9 cellular contexts compared by ENCODE assay signal in the genomic region with DNA sequence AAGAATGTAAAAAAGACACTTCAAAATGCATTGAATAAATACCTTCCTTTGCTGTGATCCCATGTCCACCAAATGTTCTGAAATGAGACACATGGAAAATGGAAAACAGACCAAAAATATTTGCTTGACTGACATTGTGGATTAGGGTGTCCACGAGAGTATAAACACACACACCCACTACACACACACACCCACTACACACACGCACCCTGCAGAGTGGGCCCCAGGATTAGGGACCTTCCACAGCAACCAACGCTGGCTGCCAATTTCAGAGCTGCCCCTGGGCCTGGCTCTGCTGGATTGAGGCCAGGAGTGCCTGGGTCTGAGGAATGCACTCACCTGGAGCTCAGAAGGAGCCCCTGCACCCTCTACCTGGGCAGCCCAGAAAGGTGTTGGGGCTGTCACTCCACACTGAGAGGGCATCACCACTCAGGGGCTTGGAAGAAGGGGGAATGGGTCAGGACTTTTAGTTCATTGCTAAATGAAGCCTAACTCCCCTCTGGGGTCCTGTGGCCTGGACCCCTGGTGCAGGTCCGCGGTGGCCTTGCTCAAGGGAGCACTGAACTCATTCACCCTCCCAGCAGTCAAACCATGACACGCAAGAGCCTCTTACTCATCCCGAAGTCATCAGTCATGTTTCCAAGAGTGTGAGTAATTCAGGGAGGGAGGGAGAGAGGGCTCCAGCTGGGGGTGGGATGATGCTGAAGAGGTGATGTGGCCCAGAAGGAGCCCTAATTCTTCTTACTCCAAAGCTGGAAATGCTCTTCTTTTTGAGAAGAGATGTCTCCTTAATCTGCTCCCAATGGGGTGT. TPM values are rescaled to one million over a fixed set of nuclear protein-coding genes. Genes with fewer than 3 reads are reported as not detected.
DNase-seq lines count a peak whose midpoint lies in the region; ATAC-seq, FAIRE-seq and TF ChIP-seq lines count a peak whose summit lies in the region.
"Had no signal": no experiment of that assay in that cellular context is flagged by ENCODE, and none has a peak within 500 bp of the region (broad histone marks: within the 10 kb centered on the region; RNA-seq: fewer than 3 reads in every experiment).

No MANE protein-coding gene starts in this region.

- peak; percentile 82 for DNase-seq in H54 (ENCODE audit: insufficient read length, low spot score)
- DNase-seq in SK-MEL-5 (ENCODE audit: low read depth, low spot score): peak; percentile 12
- peak; percentile 97 for DNase-seq in epithelial cell of esophagus (ENCODE audit: low read depth)
- peak; percentile 62 to 70 for DNase-seq in stimulated activated CD4-positive, alpha-beta T cell treated with anti-CD3 and anti-CD28 coated beads, Interleukin-15, amount 100 ng/mL, for 48 hours (ENCODE audit: low read depth in 2 of 2)
- DNase-seq in NCI-H510A (lab: John Stamatoyannopoulos, UW): no peak
- DNase-seq in KG1 (lab: John Stamatoyannopoulos, UW): no peak

- ATAC-seq in HG03457 (IDR thresholded peaks at IDR 0.05; ENCODE audit: unreplicated experiment) (no peak), GM21367 (IDR thresholded peaks at IDR 0.05; ENCODE audit: unreplicated experiment) (no peak)

- TF ChIP-seq POLR2A in H54 (IDR thresholded peaks at IDR 0.05; ENCODE audit: low read depth, low read length): no peak

- H3K4me3 ChIP-seq in epithelial cell of esophagus (ENCODE audit: low read length): no peak overlapping the region

- in situ Hi-C loops in SK-MEL-5 (cut with HindIII; ENCODE audit: low pct_unique_long_range_greater_than_20kb, low sequenced_read_pairs): no loop called here

- FAIRE-seq in H54 (lab: Jason Lieb, UNC): peak; percentile 30
- FAIRE-seq: H1 had no signal

- TF ChIP-seq CTCF in epithelial cell of esophagus (IDR thresholded peaks at IDR 0.05; ENCODE audit: insufficient read depth, low read depth, low read length, missing control alignments): no peak

RNA-seq across cellular contexts. Expression of gene PLB1, which starts 50.2 kb away (rescaled TPM):
- total RNA-seq in SK-MEL-5 (2014; rRNA removed; shearing (Covaris generic)): 7.0 and 7.4 TPM in 2 replicates
- 13.9 and 16.7 TPM in 2 replicates for polyA plus RNA-seq in SK-MEL-5 (2015; cell fraction: cytosol; rRNA removed)
- polyA plus RNA-seq in SK-MEL-5 (2015; cell fraction: nucleus; rRNA removed): 11.4 and 11.8 TPM in 2 replicates

RNA-seq across cellular contexts. Expression of gene FOSL2, which starts 53.0 kb away (rescaled TPM):
- total RNA-seq in SK-MEL-5 (2014; rRNA removed; shearing (Covaris generic)): 16.8 and 19.1 TPM in 2 replicates
- polyA plus RNA-seq in SK-MEL-5 (2015; cell fraction: cytosol; rRNA removed): 15.7 and 19.8 TPM in 2 replicates
- 13.5 and 18.2 TPM in 2 replicates for polyA plus RNA-seq in SK-MEL-5 (2015; cell fraction: nucleus; rRNA removed)

Comparison
In these comparisons a context has a peak if more than half of its experiments do, and no peak if none do; other contexts are left out.
1. DNase-seq: peak in H54 (single experiment), SK-MEL-5 (single experiment), epithelial cell of esophagus (single experiment) and stimulated activated CD4-positive, alpha-beta T cell treated with anti-CD3 and anti-CD28 coated beads, Interleukin-15, amount 100 ng/mL, for 48 hours (2 of 2); none in NCI-H510A (single experiment) and KG1 (single experiment).